In the genomic region with DNA sequence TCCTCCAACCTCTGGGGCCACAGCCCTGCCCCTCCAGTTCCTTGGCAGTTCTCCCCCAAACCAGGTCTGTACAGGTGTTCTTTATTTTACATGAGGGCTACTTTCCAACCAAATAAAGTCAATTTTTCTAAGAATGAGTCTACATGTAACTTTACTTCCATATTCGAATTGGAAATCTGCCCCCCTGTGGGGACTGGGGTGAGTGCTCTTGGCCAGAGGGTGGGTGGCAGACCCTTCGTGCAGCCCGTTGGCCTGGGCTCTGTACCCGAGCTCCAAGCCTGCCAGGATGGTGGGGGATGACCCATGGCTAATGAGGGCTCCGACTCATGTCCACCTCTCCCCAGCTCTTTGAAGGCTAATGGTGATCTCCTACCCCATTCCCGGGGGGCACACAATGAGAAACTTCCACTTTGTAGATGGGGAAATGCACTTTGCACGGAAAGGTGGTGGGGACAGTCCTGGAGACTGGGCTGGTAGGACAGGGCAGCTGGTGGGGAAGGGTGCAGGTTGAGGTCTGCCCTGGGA, we compare ENCODE assay signal across 22 cellular contexts. TPM values are rescaled to one million over a fixed set of nuclear protein-coding genes. Genes with fewer than 3 reads are reported as not detected.
A peak's percentile ranks its signal among the peaks of the same experiment; 100 is the strongest.
DNase-seq lines count a peak whose midpoint lies in the region; ATAC-seq and TF ChIP-seq lines count a peak whose summit lies in the region.
"Had no signal": no experiment of that assay in that cellular context is flagged by ENCODE, and none has a peak within 500 bp of the region (broad histone marks: within the 10 kb centered on the region; RNA-seq: fewer than 3 reads in every experiment).

No MANE protein-coding gene starts in this region.

- no peaks in the 10 kb centered on the region for H3K9me2 ChIP-seq in GM23338 (ENCODE audit: insufficient read depth)
- H3K9me2 ChIP-seq in GM23248 (ENCODE audit: insufficient read depth), result no peaks in the 10 kb centered on the region

- no peaks in the 10 kb centered on the region for H3K36me3 ChIP-seq in GM23338 (ENCODE audit: insufficient read depth)
- no peaks in the 10 kb centered on the region for H3K36me3 ChIP-seq in GM23248 (ENCODE audit: low read depth)
- H3K36me3 ChIP-seq: spleen had no signal

- intact Hi-C loops in left colon (cut with DNase I, micrococcal nuclease), result no loop called here

- ATAC-seq in GM23338, result no peak
- ATAC-seq in left colon, result peak; percentile 7

- H3K27me3 ChIP-seq in GM23338 (ENCODE audit: insufficient read depth) (no peaks in the 10 kb centered on the region), GM23248 (replicated peaks; ENCODE audit: insufficient read depth) (peaks cover 12% of the 10 kb centered on the region; the same call in 1 of the 2 replicates)
- H3K27me3 ChIP-seq: spleen, thyroid gland had no signal

- 79 to 80% methylated on average over 7 of the region's 7 CpGs for WGBS in GM23248 (ENCODE audit: low coverage in 1 of 2, low lambda C conversion rate in 2 of 2, missing lambda C conversion rate in 2 of 2), 2 experiments

- DNase-seq in GM23338 (ENCODE audit: low spot score) (no peak), OCI-M1 (lab: John Stamatoyannopoulos, UW) (peak; percentile 21), left colon (no peak), NOMO-1 treated with DMSO at 0.1 percent for 48 hours (lab: John Stamatoyannopoulos, UW; ENCODE audit: unreplicated experiment) (no peak), GM23248 (no peak), NCI-H69 (lab: John Stamatoyannopoulos, UW) (no peak)
- DNase-seq: activated CD4-positive, alpha-beta memory T cell treated with anti-CD3 and anti-CD28 coated beads, Interleukin-2, amount 10 ng/mL, durations not matched to agents 7 days and 5 days; activated effector memory CD4-positive, alpha-beta T cell treated with anti-CD3 and anti-CD28 coated beads, Interleukin-2, amount 50 U/mL, for 16 hours; effector memory CD4-positive, alpha-beta T cell; NCI-H2227 treated with DMSO at 0.1 percent for 48 hours; NCI-H748 treated with DMSO at 0.1 percent for 48 hours; occipital lobe; SHP77; spleen; stimulated activated CD4-positive, alpha-beta T cell treated with anti-CD3 and anti-CD28 coated beads, Interleukin-4, amount 100 ng/mL, for 1 hour had no signal

- H3K4me2 ChIP-seq in GM23338, result no peak overlapping the region
- no peak overlapping the region for H3K4me2 ChIP-seq in GM23248 (ENCODE audit: unreplicated experiment)

- H3K4me1 ChIP-seq in GM23338 (ENCODE audit: insufficient read depth) (no peaks in the 10 kb centered on the region), GM23248 (ENCODE audit: insufficient read depth) (no peaks in the 10 kb centered on the region)
- H3K4me1 ChIP-seq: spleen, thyroid gland had no signal

- H3K36me3 Mint-ChIP-seq in GM23338 (ENCODE audit: low read depth), result peaks cover 9% of the 10 kb centered on the region; the same call in 2 of the 3 replicates

- H3F3A ChIP-seq in GM23338 (replicated peaks; ENCODE audit: low read depth) (0 out of 2 replicates have a peak, but pooled peaks cover 4% of the 10 kb centered on the region), GM23248 (ENCODE audit: insufficient read depth) (no peaks in the 10 kb centered on the region)

- H3K9me3 ChIP-seq in GM23248 (ENCODE audit: low read depth), result no peaks in the 10 kb centered on the region
- H3K9me3 ChIP-seq: spleen, thyroid gland had no signal

- no peak overlapping the region for H3K27ac ChIP-seq in GM23338 (ENCODE audit: low read depth)
- no peak overlapping the region for H3K27ac ChIP-seq in GM23248
- H3K27ac ChIP-seq: spleen, thyroid gland had no signal

- no peaks in the 10 kb centered on the region; the same call in 2 of the 3 replicates for H3K9me3 Mint-ChIP-seq in GM23338
- H3K9me3 Mint-ChIP-seq: activated CD4-positive, alpha-beta memory T cell treated with anti-CD3 and anti-CD28 coated beads, Interleukin-2, amount 10 ng/mL, durations not matched to agents 7 days and 5 days; stimulated activated naive CD8-positive, alpha-beta T cell treated with anti-CD3 and anti-CD28 coated beads, Interleukin-15, Interleukin-2, amounts not matched to agents 100 ng/mL and 50 ng/mL, for 24 hours had no signal

- TF ChIP-seq CTCF in GM23338 (conservative IDR thresholded peaks at IDR 0.05; ENCODE audit: low read depth in 2 of 2), result no peak

- peaks cover 13% of the 10 kb centered on the region for H3K27me3 Mint-ChIP-seq in GM23338 (ENCODE audit: insufficient read depth, low read depth, poor library complexity)
- H3K27me3 Mint-ChIP-seq: brain; stimulated activated naive CD8-positive, alpha-beta T cell treated with anti-CD3 and anti-CD28 coated beads, Interleukin-15, Interleukin-2, amounts not matched to agents 100 ng/mL and 50 ng/mL, for 24 hours had no signal

- no peak overlapping the region for H2AFZ ChIP-seq in GM23338
- no peak overlapping the region for H2AFZ ChIP-seq in GM23248

- H3K9ac ChIP-seq in GM23248, result no peak overlapping the region

- peaks cover 17% of the 10 kb centered on the region for H3K4me1 Mint-ChIP-seq in GM23338
- H3K4me1 Mint-ChIP-seq: brain had no signal

- H4K20me1 ChIP-seq in GM23338 (replicated peaks; ENCODE audit: insufficient read depth), result no peaks in the 10 kb centered on the region
- no peaks in the 10 kb centered on the region for H4K20me1 ChIP-seq in GM23248 (ENCODE audit: insufficient read depth)

- no peak overlapping the region for H3K4me3 ChIP-seq in GM23338
- H3K4me3 ChIP-seq in GM23248, result no peak overlapping the region
- H3K4me3 ChIP-seq: spleen, thyroid gland had no signal

- H3K4me3 Mint-ChIP-seq in GM23338, result no peak overlapping the region
- H3K4me3 Mint-ChIP-seq: activated CD4-positive, alpha-beta memory T cell treated with anti-CD3 and anti-CD28 coated beads, Interleukin-2, amount 10 ng/mL, durations not matched to agents 7 days and 5 days; brain; stimulated activated naive CD8-positive, alpha-beta T cell treated with anti-CD3 and anti-CD28 coated beads, Interleukin-15, Interleukin-2, amounts not matched to agents 100 ng/mL and 50 ng/mL, for 24 hours had no signal

- in situ Hi-C loops in GM23248 (cut with MboI), result no loop called here

- H3K79me2 ChIP-seq in GM23338 (replicated peaks; ENCODE audit: insufficient read depth) (no peaks in the 10 kb centered on the region), GM23248 (ENCODE audit: insufficient read depth) (no peaks in the 10 kb centered on the region)

- peak overlapping the region; percentile 49 for H3K27ac Mint-ChIP-seq in GM23338
- H3K27ac Mint-ChIP-seq: activated CD4-positive, alpha-beta memory T cell treated with anti-CD3 and anti-CD28 coated beads, Interleukin-2, amount 10 ng/mL, durations not matched to agents 7 days and 5 days; brain; stimulated activated naive CD8-positive, alpha-beta T cell treated with anti-CD3 and anti-CD28 coated beads, Interleukin-15, Interleukin-2, amounts not matched to agents 100 ng/mL and 50 ng/mL, for 24 hours had no signal

RNA-seq across cellular contexts. Expression of gene CATSPER4, which starts 0.6 kb away (rescaled TPM):
- not detected in 2 replicates for total RNA-seq in GM23338 (2014; rRNA removed; shearing (Covaris generic))
- 0.31 and 0.35 TPM in 2 replicates for polyA plus RNA-seq in GM23338 (2016; fragmentation: Nextera tagmentation; extraction: Ambion mirVana)
- total RNA-seq in left colon, result not detected
- total RNA-seq in GM23248 (2014; rRNA removed; shearing (Covaris generic)), result not detected in 2 replicates
- polyA plus RNA-seq in GM23248 (2016; fragmentation: Nextera tagmentation; extraction: Ambion mirVana), result not detected in 2 replicates
- total RNA-seq: activated CD4-positive, alpha-beta memory T cell treated with anti-CD3 and anti-CD28 coated beads, Interleukin-2, amount 10 ng/mL, durations not matched to agents 7 days and 5 days; G401; LHCN-M2; mammary epithelial cell; occipital lobe; renal cortical epithelial cell; spleen; thyroid gland had no signal
- polyA plus RNA-seq: mammary epithelial cell had no signal

RNA-seq across cellular contexts. Expression of gene CNKSR1, which starts 12.5 kb away (rescaled TPM):
- 11.3 and 12.5 TPM in 2 replicates for total RNA-seq in GM23338 (2014; rRNA removed; shearing (Covaris generic))
- 9.7 and 9.8 TPM in 2 replicates for polyA plus RNA-seq in GM23338 (2016; fragmentation: Nextera tagmentation; extraction: Ambion mirVana)
- total RNA-seq in left colon, result 10 to 100 TPM; 37.3 to 45.6 TPM
- total RNA-seq in GM23248 (2014; rRNA removed; shearing (Covaris generic)), result 0.51 TPM in 1 of 2 replicates, not detected in the other
- polyA plus RNA-seq in GM23248 (2016; fragmentation: Nextera tagmentation; extraction: Ambion mirVana), result 0.10 TPM in 1 of 2 replicates, not detected in the other
- total RNA-seq: G401 had no signal

RNA-seq across cellular contexts. Expression of gene ZNF593OS, which starts 18.2 kb away (rescaled TPM):
- total RNA-seq in GM23338 (2014; rRNA removed; shearing (Covaris generic)), result not detected in 2 replicates
- polyA plus RNA-seq in GM23338 (2016; fragmentation: Nextera tagmentation; extraction: Ambion mirVana) (0.68 and 1.1 TPM in 2 replicates), GM23248 (2016; fragmentation: Nextera tagmentation; extraction: Ambion mirVana) (0.81 and 0.85 TPM in 2 replicates)
- total RNA-seq in left colon, result not detected
- not detected in 2 replicates for total RNA-seq in GM23248 (2014; rRNA removed; shearing (Covaris generic))
- total RNA-seq: activated CD4-positive, alpha-beta memory T cell treated with anti-CD3 and anti-CD28 coated beads, Interleukin-2, amount 10 ng/mL, durations not matched to agents 7 days and 5 days; G401; LHCN-M2; occipital lobe; renal cortical epithelial cell; spleen had no signal
- polyA plus RNA-seq: mammary epithelial cell had no signal

RNA-seq across cellular contexts. Expression of gene ZNF593, which starts 20.1 kb away (rescaled TPM):
- 26.2 and 32.6 TPM in 2 replicates for total RNA-seq in GM23338 (2014; rRNA removed; shearing (Covaris generic))
- polyA plus RNA-seq in GM23338 (2016; fragmentation: Nextera tagmentation; extraction: Ambion mirVana) (108 and 115 TPM in 2 replicates), GM23248 (2016; fragmentation: Nextera tagmentation; extraction: Ambion mirVana) (61.2 and 65.8 TPM in 2 replicates)
- total RNA-seq in left colon, result 10 to 100 TPM; 17.6 to 21.2 TPM
- total RNA-seq in GM23248 (2014; rRNA removed; shearing (Covaris generic)), result 8.2 and 25.0 TPM in 2 replicates

RNA-seq across cellular contexts. Expression of gene C1orf232, which starts 21.1 kb away (rescaled TPM):
- not detected in 2 replicates for total RNA-seq in GM23338 (2014; rRNA removed; shearing (Covaris generic))
- polyA plus RNA-seq in GM23338 (2016; fragmentation: Nextera tagmentation; extraction: Ambion mirVana), result not detected in 2 replicates
- total RNA-seq in left colon, result not detected
- total RNA-seq in GM23248 (2014; rRNA removed; shearing (Covaris generic)), result not detected in 2 replicates
- polyA plus RNA-seq in GM23248 (2016; fragmentation: Nextera tagmentation; extraction: Ambion mirVana), result not detected in 2 replicates
- total RNA-seq: activated CD4-positive, alpha-beta memory T cell treated with anti-CD3 and anti-CD28 coated beads, Interleukin-2, amount 10 ng/mL, durations not matched to agents 7 days and 5 days; G401; LHCN-M2; mammary epithelial cell; occipital lobe; renal cortical epithelial cell; spleen; thyroid gland had no signal
- polyA plus RNA-seq: mammary epithelial cell, spleen had no signal
